9 cellular contexts compared by ENCODE assay signal in genomic region chr20:63032861-63033634, GRCh38. TPM values are rescaled to one million over a fixed set of nuclear protein-coding genes. Genes with fewer than 3 reads are reported as not detected.
A peak's percentile ranks its signal among the peaks of the same experiment; 100 is the strongest.
DNase-seq lines count a peak whose midpoint lies in the region; ATAC-seq and TF ChIP-seq lines count a peak whose summit lies in the region.
"Had no signal": no experiment of that assay in that cellular context is flagged by ENCODE, and none has a peak within 500 bp of the region (broad histone marks: within the 10 kb centered on the region; RNA-seq: fewer than 3 reads in every experiment).

No MANE protein-coding gene starts in this region.

- H4K5ac ChIP-seq in mesendoderm (ENCODE audit: low read length) = no peak overlapping the region

- 0 out of 2 replicates have a peak overlapping the region, but pooled peaks have one; percentile 15 for H3K4me3 ChIP-seq in SK-N-MC
- H3K4me3 ChIP-seq in mesendoderm (ENCODE audit: low read length) = no peak overlapping the region
- H3K4me3 ChIP-seq: colonic mucosa had no signal

- H2BK15ac ChIP-seq in mesendoderm (replicated peaks; ENCODE audit: low read depth) = no peak overlapping the region

- H3K79me1 ChIP-seq in mesendoderm (ENCODE audit: low read length) = no peaks in the 10 kb centered on the region

- no peak overlapping the region for H3K4me2 ChIP-seq in mesendoderm (ENCODE audit: low read length)

- DNase-seq in GM13976 (ENCODE audit: low spot score) (peak; percentile 77), SK-N-MC (ENCODE audit: low read depth, low spot score) (no peak), mesendoderm (peak; percentile 24), cortex of kidney (lab: John Stamatoyannopoulos, UW) (no peak), DMS 273 (lab: John Stamatoyannopoulos, UW; ENCODE audit: unreplicated experiment) (no peak)
- no peak for DNase-seq in stimulated activated CD4-positive, alpha-beta T cell treated with anti-CD3 and anti-CD28 coated beads, Interleukin-4, amount 100 ng/mL, for 1 hour
- DNase-seq in stimulated activated CD4-positive, alpha-beta T cell treated with anti-CD3 and anti-CD28 coated beads, Interleukin-4, amount 100 ng/mL, for 24 hours = no peak
- DNase-seq: colonic mucosa had no signal

- H3K23ac ChIP-seq in mesendoderm (ENCODE audit: low read length) = no peak overlapping the region

- H3K56ac ChIP-seq in mesendoderm (ENCODE audit: low read length) = no peak overlapping the region

- no peak overlapping the region for H3K9ac ChIP-seq in SK-N-MC (ENCODE audit: insufficient read length)
- H3K9ac ChIP-seq in mesendoderm (ENCODE audit: low read length) = no peak overlapping the region

- H4K8ac ChIP-seq in mesendoderm (ENCODE audit: low read depth, low read length) = no peak overlapping the region

- no CpG with 5 or more reads among the region's 32 CpGs for WGBS in mesendoderm (ENCODE audit: extremely low coverage, insufficient coverage, low lambda C conversion rate)

- in situ Hi-C loops in GM13976 (cut with MboI; ENCODE audit: low sequenced_read_pairs, unreplicated experiment) = no loop called here

- no peaks in the 10 kb centered on the region for H3K4me1 ChIP-seq in mesendoderm (ENCODE audit: control insufficient read depth, low read depth, low read length)
- H3K4me1 ChIP-seq: colonic mucosa had no signal

- no peaks in the 10 kb centered on the region for H3K36me3 ChIP-seq in SK-N-MC (ENCODE audit: insufficient read depth, low read length)
- no peaks in the 10 kb centered on the region for H3K36me3 ChIP-seq in mesendoderm (ENCODE audit: control insufficient read depth, insufficient read depth, low read length)
- H3K36me3 ChIP-seq: colonic mucosa had no signal

- no peak for TF ChIP-seq CTCF in GM13976 (IDR thresholded peaks at IDR 0.05; ENCODE audit: borderline replicate concordance, control extremely low read depth, extremely low read depth, insufficient read depth, missing control alignments)

- no peak overlapping the region for H3K27ac ChIP-seq in SK-N-MC
- no peak overlapping the region for H3K27ac ChIP-seq in mesendoderm (ENCODE audit: low read depth, low read length)
- H3K27ac ChIP-seq: colonic mucosa had no signal

- H3K79me2 ChIP-seq in mesendoderm (ENCODE audit: control insufficient read depth, insufficient read depth, low read length) = no peaks in the 10 kb centered on the region

- no peak overlapping the region for H3K4ac ChIP-seq in mesendoderm (ENCODE audit: low read depth, low read length)

- ATAC-seq in GM21529 (IDR thresholded peaks at IDR 0.05; ENCODE audit: unreplicated experiment) = peak; percentile 49

- no peaks in the 10 kb centered on the region for H3K9me3 ChIP-seq in SK-N-MC (ENCODE audit: low read depth, low read length)
- H3K9me3 ChIP-seq: colonic mucosa had no signal

- H3K18ac ChIP-seq in mesendoderm (ENCODE audit: low read length) = no peak overlapping the region

- H2AK5ac ChIP-seq in mesendoderm (ENCODE audit: low read length) = no peak overlapping the region

- H2BK120ac ChIP-seq in mesendoderm (ENCODE audit: low read depth, low read length) = no peak overlapping the region

- H3K27me3 ChIP-seq in mesendoderm (ENCODE audit: insufficient read depth, low read length, poor library complexity) = no peaks in the 10 kb centered on the region

- H2BK5ac ChIP-seq in mesendoderm (ENCODE audit: low read length) = no peak overlapping the region

RNA-seq across cellular contexts. Expression of gene BHLHE23, which starts 26.3 kb away (rescaled TPM):
- polyA plus RNA-seq in mesendoderm (2013, experiment 1 of 2) = not detected
- not detected for polyA plus RNA-seq in mesendoderm (2013, experiment 2 of 2)

Comparison
In these comparisons a context has a peak if more than half of its experiments do, and no peak if none do; other contexts are left out.
1. DNase-seq: peak in GM13976 (single experiment) and mesendoderm (single experiment); none in SK-N-MC (single experiment), cortex of kidney (single experiment), stimulated activated CD4-positive, alpha-beta T cell treated with anti-CD3 and anti-CD28 coated beads, Interleukin-4, amount 100 ng/mL, for 1 hour (single experiment), stimulated activated CD4-positive, alpha-beta T cell treated with anti-CD3 and anti-CD28 coated beads, Interleukin-4, amount 100 ng/mL, for 24 hours (single experiment) and DMS 273 (single experiment).